8 cellular contexts compared by ENCODE assay signal in genomic region chr4:49120804-49121203, GRCh38.
A peak's percentile ranks its signal among the peaks of the same experiment; 100 is the strongest.
DNase-seq lines count a peak whose midpoint lies in the region; ATAC-seq and TF ChIP-seq lines count a peak whose summit lies in the region.
"Not testable (repeated sequence)": the region's sequence is repeated elsewhere in the genome, so short reads cannot be mapped to it uniquely, and the experiment has no call there.

No MANE protein-coding gene starts in this region.

- 25 to 31% methylated on average over 10 of the region's 10 CpGs for WGBS in GM23248 (ENCODE audit: low coverage in 1 of 2, low lambda C conversion rate in 2 of 2, missing lambda C conversion rate in 2 of 2), 2 experiments

- not testable (repeated sequence) for H3K79me2 ChIP-seq in GM23248 (ENCODE audit: insufficient read depth)

- not testable (repeated sequence) for H3K9me2 ChIP-seq in GM23248 (ENCODE audit: insufficient read depth)

- H2AFZ ChIP-seq in GM23248, result not testable (repeated sequence)

- not testable (repeated sequence) for H3K4me3 ChIP-seq in GM23248

- ATAC-seq in HG03439 (IDR thresholded peaks at IDR 0.05; ENCODE audit: unreplicated experiment) (peak; percentile 45), memory B cell (ENCODE audit: low read depth) (peak; percentile 30)

- not testable (repeated sequence) for H3K27ac Mint-ChIP-seq in MCF 10A (ENCODE audit: low read depth, unreplicated experiment); memory B cell

- not testable (repeated sequence) for H3K36me3 ChIP-seq in GM23248 (ENCODE audit: low read depth)

- not testable (repeated sequence) for H3K9ac ChIP-seq in GM23248

- peaks cover 49% of the 10 kb centered on the region for H3K9me3 Mint-ChIP-seq in MCF 10A (ENCODE audit: unreplicated experiment)
- H3K9me3 Mint-ChIP-seq in memory B cell, result peaks cover 40% of the 10 kb centered on the region

- in situ Hi-C loops in GM23248 (cut with MboI), result not testable (repeated sequence)

- not testable (repeated sequence) for H3K27me3 Mint-ChIP-seq in MCF 10A (ENCODE audit: insufficient read depth, unreplicated experiment); memory B cell

- not testable (repeated sequence) for H3K9me3 ChIP-seq in GM23248 (ENCODE audit: low read depth)

- not testable (repeated sequence) for H3K4me1 Mint-ChIP-seq in MCF 10A (ENCODE audit: insufficient read depth, unreplicated experiment)
- peaks cover 17% of the 10 kb centered on the region for H3K4me1 Mint-ChIP-seq in memory B cell

- H3K27ac ChIP-seq in GM23248, result not testable (repeated sequence)
- peak overlapping the region; percentile 0 for H3K27ac ChIP-seq in temporal lobe (ENCODE audit: low read depth, low read length)

- CTCF ChIA-PET in GM10248 (lab: Yijun Ruan, JAX); MCF 10A (lab: Yijun Ruan, JAX): not testable (repeated sequence)

- not testable (repeated sequence) for H4K20me1 ChIP-seq in GM23248 (ENCODE audit: insufficient read depth)

- not testable (repeated sequence) for H3K4me3 Mint-ChIP-seq in MCF 10A (ENCODE audit: unreplicated experiment); memory B cell

- POLR2A ChIA-PET in GM10248 (lab: Yijun Ruan, JAX); MCF 10A (lab: Yijun Ruan, JAX): not testable (repeated sequence)

- not testable (repeated sequence) for H3K4me1 ChIP-seq in GM23248 (ENCODE audit: insufficient read depth)

- not testable (repeated sequence) for H3K27me3 ChIP-seq in GM23248 (replicated peaks; ENCODE audit: insufficient read depth)

- TF ChIP-seq CTCF in GM10248 (IDR thresholded peaks at IDR 0.05; ENCODE audit: control extremely low read depth, extremely low read depth, low read depth, missing control alignments), result peak; percentile 16
- TF ChIP-seq CTCF in MCF 10A (IDR thresholded peaks at IDR 0.05; ENCODE audit: unreplicated experiment), result not testable (repeated sequence)

- not testable (repeated sequence) for H3F3A ChIP-seq in GM23248 (ENCODE audit: insufficient read depth)

- intact Hi-C loops in MCF 10A (cut with micrococcal nuclease), result not testable (repeated sequence)

- H3K36me3 Mint-ChIP-seq in MCF 10A (ENCODE audit: insufficient read depth, unreplicated experiment), result not testable (repeated sequence)
- H3K36me3 Mint-ChIP-seq in memory B cell, result peaks cover 29% of the 10 kb centered on the region

- not testable (repeated sequence) for DNase-seq in GM10248 (ENCODE audit: extremely low spot score); memory B cell (ENCODE audit: low spot score in 2 of 2)
- DNase-seq in GM23248 (peak; percentile 8), RKO (ENCODE audit: low spot score) (peak; percentile 66), MCF 10A (ENCODE audit: unreplicated experiment) (peak; percentile 46), foreskin melanocyte (peak; percentile 71)

- not testable (repeated sequence) for BruUV-seq in MCF 10A (replicated peaks; lab: Mats Ljungman, UMichigan)

- not testable (repeated sequence) for H3K4me2 ChIP-seq in GM23248 (ENCODE audit: unreplicated experiment)
